In genomic region chr13:95530178-95530577, GRCh38 we compare ENCODE assay signal across 10 cellular contexts. TPM values are rescaled to one million over a fixed set of nuclear protein-coding genes. Genes with fewer than 3 reads are reported as not detected.
DNase-seq lines count a peak whose midpoint lies in the region; ATAC-seq lines count a peak whose summit lies in the region.
"Had no signal": no experiment of that assay in that cellular context is flagged by ENCODE, and none has a peak within 500 bp of the region (broad histone marks: within the 10 kb centered on the region; RNA-seq: fewer than 3 reads in every experiment).

No MANE protein-coding gene starts in this region.

- no peak for ATAC-seq in natural killer cell treated with Interleukin-12 subunit alpha and Interleukin-12 subunit beta and Interleukin-15 and Interleukin-18, amount 100 ng/mL, for 72 hours
- no peak for ATAC-seq in naive thymus-derived CD8-positive, alpha-beta T cell
- no peak for ATAC-seq in GM19395 (IDR thresholded peaks at IDR 0.05; ENCODE audit: unreplicated experiment)

- no peaks in the 10 kb centered on the region for H3K4me1 Mint-ChIP-seq in natural killer cell treated with Interleukin-12 subunit alpha and Interleukin-12 subunit beta and Interleukin-15 and Interleukin-18, amount 100 ng/mL, for 72 hours (ENCODE audit: low read depth in 2 of 2)
- H3K4me1 Mint-ChIP-seq in naive thymus-derived CD8-positive, alpha-beta T cell = no peaks in the 10 kb centered on the region
- H3K4me1 Mint-ChIP-seq: nephron had no signal

- no peaks in the 10 kb centered on the region for H3K36me3 Mint-ChIP-seq in natural killer cell treated with Interleukin-12 subunit alpha and Interleukin-12 subunit beta and Interleukin-15 and Interleukin-18, amount 100 ng/mL, for 72 hours
- H3K36me3 Mint-ChIP-seq in naive thymus-derived CD8-positive, alpha-beta T cell = peaks cover 0 to 5% (median 0%) of the 10 kb centered on the region in 3 donors

- DNase-seq in DMS53 treated with DMSO at 0.1 percent for 48 hours (lab: John Stamatoyannopoulos, UW; ENCODE audit: unreplicated experiment) (peak; percentile 63), NCI-H1092 treated with DMSO at 0.1 percent for 48 hours (lab: John Stamatoyannopoulos, UW) (peak; percentile 94), SK-MEL-5 (ENCODE audit: low read depth, low spot score) (peak; percentile 82), iris pigment epithelial cell (ENCODE audit: low read depth) (peak; percentile 66)
- no peak for DNase-seq in stimulated activated CD8-positive, alpha-beta memory T cell treated with anti-CD3 and anti-CD28 coated beads, Interleukin-4, amount 100 ng/mL, for 48 hours
- DNase-seq in natural killer cell treated with Interleukin-12 subunit alpha and Interleukin-12 subunit beta and Interleukin-15 and Interleukin-18, amount 100 ng/mL, for 72 hours (ENCODE audit: low spot score) = no peak
- no peak for DNase-seq in naive thymus-derived CD8-positive, alpha-beta T cell
- DNase-seq: CD4-positive, alpha-beta T cell had no signal

- peaks cover 16 to 29% of the 10 kb centered on the region in 2 donors for H3K27me3 Mint-ChIP-seq in natural killer cell treated with Interleukin-12 subunit alpha and Interleukin-12 subunit beta and Interleukin-15 and Interleukin-18, amount 100 ng/mL, for 72 hours
- H3K27me3 Mint-ChIP-seq in naive thymus-derived CD8-positive, alpha-beta T cell = peaks cover 17 to 32% (median 21%) of the 10 kb centered on the region in 5 donors

- in situ Hi-C loops in SK-MEL-5 (cut with HindIII; ENCODE audit: low pct_unique_long_range_greater_than_20kb, low sequenced_read_pairs) = no loop called here

- H3K9me3 Mint-ChIP-seq in natural killer cell treated with Interleukin-12 subunit alpha and Interleukin-12 subunit beta and Interleukin-15 and Interleukin-18, amount 100 ng/mL, for 72 hours = no peaks in the 10 kb centered on the region
- H3K9me3 Mint-ChIP-seq in naive thymus-derived CD8-positive, alpha-beta T cell = peaks cover 0 to 8% (median 2%) of the 10 kb centered on the region in 9 donors
- H3K9me3 Mint-ChIP-seq: CD4-positive, alpha-beta T cell had no signal

- POLR2A ChIA-PET in naive thymus-derived CD8-positive, alpha-beta T cell (lab: Charles Lee) = no interaction called here

- H3K4me3 Mint-ChIP-seq in natural killer cell treated with Interleukin-12 subunit alpha and Interleukin-12 subunit beta and Interleukin-15 and Interleukin-18, amount 100 ng/mL, for 72 hours = no peak overlapping the region
- H3K4me3 Mint-ChIP-seq in naive thymus-derived CD8-positive, alpha-beta T cell = no peak overlapping the region
- H3K4me3 Mint-ChIP-seq: CD4-positive, alpha-beta T cell; nephron had no signal

- no peak overlapping the region for H3K27ac Mint-ChIP-seq in natural killer cell treated with Interleukin-12 subunit alpha and Interleukin-12 subunit beta and Interleukin-15 and Interleukin-18, amount 100 ng/mL, for 72 hours
- H3K27ac Mint-ChIP-seq in naive thymus-derived CD8-positive, alpha-beta T cell = no peak overlapping the region
- H3K27ac Mint-ChIP-seq: CD4-positive, alpha-beta T cell; nephron had no signal

RNA-seq across cellular contexts. Expression of gene CLDN10, which starts 22.3 kb away (rescaled TPM):
- total RNA-seq in SK-MEL-5 (2014; rRNA removed; shearing (Covaris generic)) = not detected in 2 replicates
- not detected in 2 replicates for polyA plus RNA-seq in SK-MEL-5 (2015; cell fraction: cytosol; rRNA removed)
- polyA plus RNA-seq in SK-MEL-5 (2015; cell fraction: nucleus; rRNA removed) = not detected in 2 replicates
- total RNA-seq in natural killer cell treated with Interleukin-12 subunit alpha and Interleukin-12 subunit beta and Interleukin-15 and Interleukin-18, amount 100 ng/mL, for 72 hours = not detected
- not detected for total RNA-seq in naive thymus-derived CD8-positive, alpha-beta T cell
- polyA plus RNA-seq in naive thymus-derived CD8-positive, alpha-beta T cell = not detected
- total RNA-seq: CD4-positive, alpha-beta T cell had no signal

Comparison
In these comparisons a context has a peak if more than half of its experiments do, and no peak if none do; other contexts are left out.
1. DNase-seq: peak in DMS53 treated with DMSO at 0.1 percent for 48 hours (single experiment), NCI-H1092 treated with DMSO at 0.1 percent for 48 hours (single experiment), SK-MEL-5 (single experiment) and iris pigment epithelial cell (single experiment); none in stimulated activated CD8-positive, alpha-beta memory T cell treated with anti-CD3 and anti-CD28 coated beads, Interleukin-4, amount 100 ng/mL, for 48 hours (single experiment), natural killer cell treated with Interleukin-12 subunit alpha and Interleukin-12 subunit beta and Interleukin-15 and Interleukin-18, amount 100 ng/mL, for 72 hours (single experiment) and naive thymus-derived CD8-positive, alpha-beta T cell (0 of 10).